Comparison of ENCODE assay signal across 8 cellular contexts in genomic region chr1:47953661-47954060, GRCh38. TPM values are rescaled to one million over a fixed set of nuclear protein-coding genes. Genes with fewer than 3 reads are reported as not detected.
"Had no signal": no experiment of that assay in that cellular context is flagged by ENCODE, and none has a peak within 500 bp of the region (broad histone marks: within the 10 kb centered on the region; RNA-seq: fewer than 3 reads in every experiment).

No MANE protein-coding gene starts in this region.

- H3K4me3 Mint-ChIP-seq: IgD-negative memory B cell had no signal

- H3K36me3 Mint-ChIP-seq: IgD-negative memory B cell had no signal

- H3K4me1 Mint-ChIP-seq: IgD-negative memory B cell had no signal

- FAIRE-seq: HepG2, HTR-8/SVneo, K562 had no signal

- DNase-seq: IMR-90, KBM-7, KG1 had no signal

- H3K27ac Mint-ChIP-seq: IgD-negative memory B cell had no signal

RNA-seq across cellular contexts. Expression of gene TRABD2B, which starts 43.5 kb away (rescaled TPM):
- total RNA-seq: HepG2, HT1080, IMR-90, K562 had no signal
